ENCODE assay signal across 1 cellular context in genomic region chr1:35556494-35557117, GRCh38.
TF ChIP-seq lines count a peak whose summit lies in the region.

No MANE protein-coding gene starts in this region.

TF ChIP-seq in HEK293T, 16 proteins besides CTCF, POLR2A, EP300 and RAD21 (continued from another document):
- TF ChIP-seq, protein P1, sequence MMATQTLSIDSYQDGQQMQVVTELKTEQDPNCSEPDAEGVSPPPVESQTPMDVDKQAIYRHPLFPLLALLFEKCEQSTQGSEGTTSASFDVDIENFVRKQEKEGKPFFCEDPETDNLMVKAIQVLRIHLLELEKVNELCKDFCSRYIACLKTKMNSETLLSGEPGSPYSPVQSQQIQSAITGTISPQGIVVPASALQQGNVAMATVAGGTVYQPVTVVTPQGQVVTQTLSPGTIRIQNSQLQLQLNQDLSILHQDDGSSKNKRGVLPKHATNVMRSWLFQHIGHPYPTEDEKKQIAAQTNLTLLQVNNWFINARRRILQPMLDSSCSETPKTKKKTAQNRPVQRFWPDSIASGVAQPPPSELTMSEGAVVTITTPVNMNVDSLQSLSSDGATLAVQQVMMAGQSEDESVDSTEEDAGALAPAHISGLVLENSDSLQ (IDR thresholded peaks at IDR 0.05): no peak
- TF ChIP-seq ARNT (IDR thresholded peaks at IDR 0.05) (no peak), ZNF384 (IDR thresholded peaks at IDR 0.05) (no peak), CTBP1 (IDR thresholded peaks at IDR 0.05; ENCODE audit: borderline replicate concordance) (no peak), BHLHE40 (IDR thresholded peaks at IDR 0.05; ENCODE audit: borderline replicate concordance) (no peak), FOXM1 (IDR thresholded peaks at IDR 0.05; ENCODE audit: borderline replicate concordance) (no peak), FOXA1 (IDR thresholded peaks at IDR 0.05) (no peak), SP1 (IDR thresholded peaks at IDR 0.05) (no peak), ELF4 (IDR thresholded peaks at IDR 0.05) (no peak), L3MBTL2 (conservative IDR thresholded peaks at IDR 0.05) (no peak), SUZ12 (IDR thresholded peaks at IDR 0.05) (no peak)
